1 cellular context compared by ENCODE assay signal in genomic region chr13:34435338-34435737, GRCh38.
A peak's percentile ranks its signal among the peaks of the same experiment; 100 is the strongest.
TF ChIP-seq lines count a peak whose summit lies in the region.

No MANE protein-coding gene starts in this region.

TF ChIP-seq in liver, 16 proteins besides CTCF, POLR2A, EP300 and RAD21 (continued from another document):
- TF ChIP-seq FOXA2 (IDR thresholded peaks at IDR 0.05) (no peak), FOXA1 (IDR thresholded peaks at IDR 0.05) (no peak), HNF4A (conservative IDR thresholded peaks at IDR 0.05) (no peak), NR2F2 (IDR thresholded peaks at IDR 0.05) (peak; percentile 50), GABPA (IDR thresholded peaks at IDR 0.05 in 1 of 2, conservative IDR thresholded peaks at IDR 0.05 in 1 of 2) (no peak)
